Comparison of ENCODE assay signal across 1 cellular context in the genomic region with DNA sequence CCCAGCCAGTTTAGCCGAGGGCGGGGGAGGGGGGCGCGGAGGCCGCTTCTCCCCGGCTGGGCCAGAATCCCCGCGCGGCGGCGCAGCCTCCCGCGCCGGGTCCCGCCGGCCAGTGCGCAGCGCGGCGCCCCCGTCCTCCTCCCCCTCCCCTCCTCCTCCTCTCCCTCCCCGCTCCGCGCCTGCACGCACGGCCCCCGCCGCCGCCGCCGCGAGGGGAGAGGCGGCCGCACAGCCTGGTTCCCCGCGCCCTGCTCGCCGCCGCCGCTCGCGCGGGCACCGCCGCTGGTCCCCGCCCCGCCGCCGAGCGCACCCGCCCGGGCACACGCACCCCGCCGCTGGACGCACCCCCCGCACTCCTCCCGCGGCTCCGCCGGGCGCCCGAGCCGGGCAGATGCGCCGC.
TF ChIP-seq lines count a peak whose summit lies in the region.

A gene with protein sequence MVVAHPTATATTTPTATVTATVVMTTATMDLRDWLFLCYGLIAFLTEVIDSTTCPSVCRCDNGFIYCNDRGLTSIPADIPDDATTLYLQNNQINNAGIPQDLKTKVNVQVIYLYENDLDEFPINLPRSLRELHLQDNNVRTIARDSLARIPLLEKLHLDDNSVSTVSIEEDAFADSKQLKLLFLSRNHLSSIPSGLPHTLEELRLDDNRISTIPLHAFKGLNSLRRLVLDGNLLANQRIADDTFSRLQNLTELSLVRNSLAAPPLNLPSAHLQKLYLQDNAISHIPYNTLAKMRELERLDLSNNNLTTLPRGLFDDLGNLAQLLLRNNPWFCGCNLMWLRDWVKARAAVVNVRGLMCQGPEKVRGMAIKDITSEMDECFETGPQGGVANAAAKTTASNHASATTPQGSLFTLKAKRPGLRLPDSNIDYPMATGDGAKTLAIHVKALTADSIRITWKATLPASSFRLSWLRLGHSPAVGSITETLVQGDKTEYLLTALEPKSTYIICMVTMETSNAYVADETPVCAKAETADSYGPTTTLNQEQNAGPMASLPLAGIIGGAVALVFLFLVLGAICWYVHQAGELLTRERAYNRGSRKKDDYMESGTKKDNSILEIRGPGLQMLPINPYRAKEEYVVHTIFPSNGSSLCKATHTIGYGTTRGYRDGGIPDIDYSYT (plus strand): TSS at position 351 of the 400 bp plus-strand sequence. CDS start 80,337 bp downstream, outside the sequence.

TF ChIP-seq in HEK293, 187 proteins besides CTCF, POLR2A, EP300 and RAD21:
- TF ChIP-seq, protein P1, sequence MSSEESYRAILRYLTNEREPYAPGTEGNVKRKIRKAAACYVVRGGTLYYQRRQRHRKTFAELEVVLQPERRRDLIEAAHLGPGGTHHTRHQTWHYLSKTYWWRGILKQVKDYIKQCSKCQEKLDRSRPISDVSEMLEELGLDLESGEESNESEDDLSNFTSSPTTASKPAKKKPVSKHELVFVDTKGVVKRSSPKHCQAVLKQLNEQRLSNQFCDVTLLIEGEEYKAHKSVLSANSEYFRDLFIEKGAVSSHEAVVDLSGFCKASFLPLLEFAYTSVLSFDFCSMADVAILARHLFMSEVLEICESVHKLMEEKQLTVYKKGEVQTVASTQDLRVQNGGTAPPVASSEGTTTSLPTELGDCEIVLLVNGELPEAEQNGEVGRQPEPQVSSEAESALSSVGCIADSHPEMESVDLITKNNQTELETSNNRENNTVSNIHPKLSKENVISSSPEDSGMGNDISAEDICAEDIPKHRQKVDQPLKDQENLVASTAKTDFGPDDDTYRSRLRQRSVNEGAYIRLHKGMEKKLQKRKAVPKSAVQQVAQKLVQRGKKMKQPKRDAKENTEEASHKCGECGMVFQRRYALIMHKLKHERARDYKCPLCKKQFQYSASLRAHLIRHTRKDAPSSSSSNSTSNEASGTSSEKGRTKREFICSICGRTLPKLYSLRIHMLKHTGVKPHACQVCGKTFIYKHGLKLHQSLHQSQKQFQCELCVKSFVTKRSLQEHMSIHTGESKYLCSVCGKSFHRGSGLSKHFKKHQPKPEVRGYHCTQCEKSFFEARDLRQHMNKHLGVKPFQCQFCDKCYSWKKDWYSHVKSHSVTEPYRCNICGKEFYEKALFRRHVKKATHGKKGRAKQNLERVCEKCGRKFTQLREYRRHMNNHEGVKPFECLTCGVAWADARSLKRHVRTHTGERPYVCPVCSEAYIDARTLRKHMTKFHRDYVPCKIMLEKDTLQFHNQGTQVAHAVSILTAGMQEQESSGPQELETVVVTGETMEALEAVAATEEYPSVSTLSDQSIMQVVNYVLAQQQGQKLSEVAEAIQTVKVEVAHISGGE (tag by site-specific recombination; conservative IDR thresholded peaks at IDR 0.05; ENCODE audit: low read depth): no peak
- no peak for TF ChIP-seq HOXC10 (CRISPR knock-in tag; IDR thresholded peaks at IDR 0.05)
